26 cellular contexts compared by ENCODE assay signal in the genomic region with DNA sequence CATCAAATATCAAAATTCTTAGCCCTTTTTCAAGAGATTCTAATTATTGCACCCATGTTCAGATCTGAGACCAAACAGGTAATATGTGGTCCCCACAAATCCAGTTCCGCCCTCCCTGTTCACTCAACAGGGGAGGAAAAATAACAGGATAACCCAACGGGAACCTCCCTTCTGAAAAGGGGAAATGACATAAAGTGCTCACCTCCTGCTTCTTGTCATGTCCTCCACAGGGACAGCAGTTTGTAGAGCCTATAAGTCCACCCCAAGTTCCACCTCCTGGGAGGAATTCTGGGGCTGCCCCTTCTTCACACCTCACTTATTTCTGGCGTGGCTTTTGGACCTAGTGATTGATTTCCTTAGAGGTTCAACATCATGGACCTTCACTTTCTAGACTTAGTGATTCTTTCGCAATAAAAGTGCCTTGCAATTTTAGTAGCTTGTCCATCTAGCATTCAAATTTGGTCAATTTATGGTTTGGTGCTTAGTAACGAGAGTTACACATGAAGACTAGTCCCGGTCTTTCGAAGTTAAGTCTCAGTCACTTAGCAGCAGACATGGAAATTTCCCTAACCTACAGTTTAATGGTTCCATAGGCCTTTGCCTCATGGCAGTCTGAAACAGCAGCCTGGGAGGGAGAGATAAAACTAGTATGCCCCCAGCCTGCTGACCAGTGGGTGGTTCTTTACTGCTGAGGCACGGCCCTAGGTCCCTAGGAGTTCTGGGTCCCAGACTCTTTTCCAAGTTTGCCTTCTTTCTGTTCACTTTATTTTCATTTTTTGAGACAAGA.
"Had no signal": no experiment of that assay in that cellular context is flagged by ENCODE, and none has a peak within 500 bp of the region (broad histone marks: within the 10 kb centered on the region; RNA-seq: fewer than 3 reads in every experiment).

No MANE protein-coding gene starts in this region.

- H3K27me3 ChIP-seq: adrenal gland, ascending aorta, brain microvascular endothelial cell, esophagus muscularis mucosa, gastroesophageal sphincter, neural progenitor cell, thyroid gland had no signal

- H3K27ac Mint-ChIP-seq: activated naive CD8-positive, alpha-beta T cell; activated T-cell treated with anti-CD3 and anti-CD28 coated beads, Interleukin-2, amount 50 U/mL, for 24 hours; activated T-helper 17 cell treated with anti-CD3 and anti-CD28 coated beads, Interleukin-2, amount 50 U/mL, for 72 hours; naive thymus-derived CD4-positive, alpha-beta T cell had no signal

- H3K9me3 ChIP-seq: adrenal gland, ascending aorta, esophagus muscularis mucosa, gastroesophageal sphincter, left ventricle myocardium inferior, thyroid gland had no signal

- H3K4me3 ChIP-seq: adrenal gland, ascending aorta, esophagus muscularis mucosa, gastroesophageal sphincter, left ventricle myocardium inferior, neural progenitor cell, thyroid gland had no signal

- H3K4me1 ChIP-seq: adrenal gland, ascending aorta, esophagus muscularis mucosa, gastroesophageal sphincter, neural progenitor cell had no signal

- H3K9ac ChIP-seq: neural progenitor cell had no signal

- ATAC-seq: activated T-helper 17 cell treated with anti-CD3 and anti-CD28 coated beads, Interleukin-2, amount 50 U/mL, for 72 hours; effector memory CD8-positive, alpha-beta T cell; gastroesophageal sphincter; naive thymus-derived CD4-positive, alpha-beta T cell had no signal

- H3K27ac ChIP-seq: adrenal gland, ascending aorta, brain microvascular endothelial cell, esophagus muscularis mucosa, gastroesophageal sphincter, left ventricle myocardium inferior, neural progenitor cell, thyroid gland, WERI-Rb-1 had no signal

- H2AFZ ChIP-seq: neural progenitor cell had no signal

- DNase-seq: activated CD4-positive, alpha-beta T cell treated with anti-CD3 and anti-CD28 coated beads, Interleukin-2, amount 50 U/mL, for 1 hour; activated CD4-positive, CD25-positive, alpha-beta regulatory T cell treated with anti-CD3 and anti-CD28 coated beads, Interleukin-2, amount 50 U/mL, for 72 hours; activated naive CD4-positive, alpha-beta T cell; activated T-cell treated with anti-CD3 and anti-CD28 coated beads, Interleukin-2, amount 50 U/mL, for 24 hours; adrenal gland; brain microvascular endothelial cell; caudate nucleus; dermis blood vessel endothelial cell; effector memory CD8-positive, alpha-beta T cell; head of caudate nucleus; hypothalamus; left ventricle myocardium inferior; naive thymus-derived CD4-positive, alpha-beta T cell; retina; stimulated activated CD4-positive, alpha-beta T cell treated with anti-CD3 and anti-CD28 coated beads, Interleukin-4, amount 100 ng/mL, for 24 hours; stimulated activated naive CD4-positive, alpha-beta T cell treated with Interleukin-2 at 50 U/mL for 16 hours; thyroid gland; WERI-Rb-1 had no signal

- H3K36me3 ChIP-seq: adrenal gland, ascending aorta, esophagus muscularis mucosa, gastroesophageal sphincter, left ventricle myocardium inferior, neural progenitor cell, thyroid gland had no signal

- FAIRE-seq: endothelial cell of umbilical vein, TTC549 had no signal

- H3K27me3 Mint-ChIP-seq: activated naive CD8-positive, alpha-beta T cell; activated T-cell treated with anti-CD3 and anti-CD28 coated beads, Interleukin-2, amount 50 U/mL, for 24 hours; activated T-helper 17 cell treated with anti-CD3 and anti-CD28 coated beads, Interleukin-2, amount 50 U/mL, for 72 hours; effector memory CD8-positive, alpha-beta T cell; naive thymus-derived CD4-positive, alpha-beta T cell had no signal

- H3K9me3 Mint-ChIP-seq: activated T-cell treated with anti-CD3 and anti-CD28 coated beads, Interleukin-2, amount 50 U/mL, for 24 hours; activated T-helper 17 cell treated with anti-CD3 and anti-CD28 coated beads, Interleukin-2, amount 50 U/mL, for 72 hours; effector memory CD8-positive, alpha-beta T cell; naive thymus-derived CD4-positive, alpha-beta T cell; neural progenitor cell had no signal

- H3K4me2 ChIP-seq: neural progenitor cell had no signal

- H3K4me3 Mint-ChIP-seq: activated naive CD8-positive, alpha-beta T cell; activated T-cell treated with anti-CD3 and anti-CD28 coated beads, Interleukin-2, amount 50 U/mL, for 24 hours; activated T-helper 17 cell treated with anti-CD3 and anti-CD28 coated beads, Interleukin-2, amount 50 U/mL, for 72 hours; effector memory CD8-positive, alpha-beta T cell; naive thymus-derived CD4-positive, alpha-beta T cell; neural progenitor cell had no signal
